In genomic region chr1:1658583-1659549, GRCh38 we compare ENCODE assay signal across 8 cellular contexts. TPM values are rescaled to one million over a fixed set of nuclear protein-coding genes. Genes with fewer than 3 reads are reported as not detected.
DNase-seq lines count a peak whose midpoint lies in the region; ATAC-seq and TF ChIP-seq lines count a peak whose summit lies in the region.
"Not testable (repeated sequence)": the region's sequence is repeated elsewhere in the genome, so short reads cannot be mapped to it uniquely, and the experiment has no call there.

Gene CDK11B (minus strand): TSS chr1:1659004. CDS start chr1:1657485, 1,519 bp downstream.

- CTCF ChIA-PET in Panc1 (lab: Charles Lee) = not testable (repeated sequence)

- H3K36me3 Mint-ChIP-seq in activated T-cell treated with anti-CD3 and anti-CD28 coated beads, Interleukin-2, amount 50 U/mL, for 4 hours (ENCODE audit: insufficient read depth) = not testable (repeated sequence)

- H3K4me1 ChIP-seq in KMS-11 (ENCODE audit: low read depth, poor library complexity, severe bottlenecking); Panc1 (ENCODE audit: control insufficient read depth, insufficient read depth, low read length); esophagus (ENCODE audit: control insufficient read depth in 2 of 2, insufficient read depth in 2 of 2, low read length in 1 of 2); muscle layer of duodenum (ENCODE audit: control insufficient read depth in 1 of 2, insufficient read depth in 2 of 2, low read length in 2 of 2): not testable (repeated sequence)

- 0% methylated on average over 62 to 71 of the region's 96 CpGs for WGBS in esophagus, 2 donors

- H3K4me3 ChIP-seq in KMS-11 (IDR thresholded peaks at IDR 0.05; ENCODE audit: insufficient read depth, low read depth, low read length) = not testable (repeated sequence)
- peak within 1 kb of the TSS; percentile 59 to 60 for H3K4me3 ChIP-seq in Panc1 (ENCODE audit: low read depth in 2 of 2, low read length in 2 of 2)
- peak within 1 kb of the TSS; percentile 57 to 81 for H3K4me3 ChIP-seq in esophagus (ENCODE audit: low read depth in 1 of 2, low read length in 2 of 2)
- H3K4me3 ChIP-seq in muscle layer of duodenum (ENCODE audit: low read depth in 1 of 2, low read length in 2 of 2) = peak within 1 kb of the TSS; percentile 46 to 65

- ATAC-seq in GM21737 (IDR thresholded peaks at IDR 0.05; ENCODE audit: unreplicated experiment) (peak; percentile 76), Panc1 (peak; percentile 95)
- peak; percentile 97 to 98 for ATAC-seq in activated T-cell treated with anti-CD3 and anti-CD28 coated beads, Interleukin-2, amount 50 U/mL, for 4 hours

- not testable (repeated sequence) for H3K4me1 Mint-ChIP-seq in activated T-cell treated with anti-CD3 and anti-CD28 coated beads, Interleukin-2, amount 50 U/mL, for 4 hours (ENCODE audit: low read depth)

- not testable (repeated sequence) for H3K9me3 ChIP-seq in Panc1 (ENCODE audit: control insufficient read depth, insufficient read depth, low read depth, low read length); esophagus (ENCODE audit: control insufficient read depth in 2 of 2, insufficient read depth in 1 of 2, low read depth in 1 of 2, low read length in 1 of 2); muscle layer of duodenum (ENCODE audit: control insufficient read depth in 1 of 2, low read length in 2 of 2)

- peak; percentile 94 for DNase-seq in DMS79 (lab: John Stamatoyannopoulos, UW)
- DNase-seq in Panc1 (ENCODE audit: low read depth, low spot score) = peak; percentile 92
- DNase-seq in activated T-cell treated with anti-CD3 and anti-CD28 coated beads, Interleukin-2, amount 50 U/mL, for 4 hours = peak; percentile 93
- peak; percentile 92 to 98 for DNase-seq in stimulated activated CD8-positive, alpha-beta memory T cell treated with anti-CD3 and anti-CD28 coated beads, Interleukin-7, amount 100 ng/mL, for 4 hours (ENCODE audit: low read depth in 2 of 2)

- in situ Hi-C loops in Panc1 (cut with HindIII; ENCODE audit: low pct_unique_long_range_greater_than_20kb, low sequenced_read_pairs) = not testable (repeated sequence)

- H3K4me2 ChIP-seq in KMS-11 = peak within 1 kb of the TSS; percentile 39; the same call in 1 of the 2 replicates

- peaks cover 13% of the 10 kb centered on the region; the same call in 1 of the 2 replicates for H3K79me2 ChIP-seq in KMS-11 (ENCODE audit: insufficient read depth, low read depth)

- peak within 1 kb of the TSS; percentile 98 for H3K4me3 Mint-ChIP-seq in activated T-cell treated with anti-CD3 and anti-CD28 coated beads, Interleukin-2, amount 50 U/mL, for 4 hours

- not testable (repeated sequence) for BruUV-seq in Panc1 (replicated peaks; lab: Mats Ljungman, UMichigan)

- intact Hi-C loops in Panc1 (cut with micrococcal nuclease; ENCODE audit: unreplicated experiment) = not testable (repeated sequence)

- H3K27ac ChIP-seq in KMS-11 (peak within 1 kb of the TSS; percentile 75), Panc1 (ENCODE audit: low read length) (peak within 1 kb of the TSS; percentile 89), esophagus (ENCODE audit: low read depth in 2 of 2, low read length in 1 of 2) (peak within 1 kb of the TSS; percentile 94 to 100), muscle layer of duodenum (ENCODE audit: low read length) (peak within 1 kb of the TSS; percentile 93)

- TF ChIP-seq CTCF in KMS-11 (conservative IDR thresholded peaks at IDR 0.05; ENCODE audit: low read depth, low read length) (peak; percentile 45; the same call in 1 of the 2 replicates), Panc1 (IDR thresholded peaks at IDR 0.05) (peak; percentile 39)

- H3K36me3 ChIP-seq in KMS-11 (ENCODE audit: insufficient read depth) = peaks cover 19% of the 10 kb centered on the region; the same call in 1 of the 2 replicates
- H3K36me3 ChIP-seq in Panc1 (ENCODE audit: control insufficient read depth, insufficient read depth, low read length); esophagus (ENCODE audit: control insufficient read depth in 2 of 2, insufficient read depth in 2 of 2, low read length in 1 of 2): not testable (repeated sequence)
- H3K36me3 ChIP-seq in muscle layer of duodenum (ENCODE audit: control insufficient read depth in 1 of 2, insufficient read depth in 2 of 2, low read length in 2 of 2) = peaks cover 8 to 25% of the 10 kb centered on the region in 2 donors

- H3K9ac ChIP-seq in KMS-11 = peak within 1 kb of the TSS; percentile 63; the same call in 1 of the 2 replicates

- H3K27me3 Mint-ChIP-seq in activated T-cell treated with anti-CD3 and anti-CD28 coated beads, Interleukin-2, amount 50 U/mL, for 4 hours (ENCODE audit: low read depth) = not testable (repeated sequence)

- H3K9me3 Mint-ChIP-seq in activated T-cell treated with anti-CD3 and anti-CD28 coated beads, Interleukin-2, amount 50 U/mL, for 4 hours = not testable (repeated sequence)

- POLR2A ChIA-PET in Panc1 (lab: Charles Lee) = not testable (repeated sequence)

- H2AFZ ChIP-seq in KMS-11 (ENCODE audit: low read depth) = peak within 1 kb of the TSS; percentile 52

- H4K20me1 ChIP-seq in KMS-11 (ENCODE audit: insufficient read depth) = not testable (repeated sequence)

- not testable (repeated sequence) for H3K27me3 ChIP-seq in KMS-11 (ENCODE audit: insufficient read depth, low read depth); Panc1 (ENCODE audit: control insufficient read depth, insufficient read depth, low read length); esophagus (ENCODE audit: control insufficient read depth in 1 of 2, insufficient read depth in 2 of 2, low read length in 2 of 2); muscle layer of duodenum (ENCODE audit: low read depth, low read length)

RNA-seq across cellular contexts. Expression of gene CDK11B, which starts in this region (rescaled TPM):
- total RNA-seq in Panc1 (2021; ENCODE audit: unreplicated experiment) = 36.5 TPM
- 66.1 TPM for polyA plus RNA-seq in Panc1 (2012; ENCODE audit: insufficient read length)
- 10 to 100 TPM; 39.2 to 45.9 (median 43.0) TPM for total RNA-seq in activated T-cell treated with anti-CD3 and anti-CD28 coated beads, Interleukin-2, amount 50 U/mL, for 4 hours
- polyA plus RNA-seq in esophagus = 10 to 100 TPM; 20.6 to 21.0 TPM
